8 cellular contexts compared by ENCODE assay signal in genomic region chr18:74596959-74597661, GRCh38. TPM values are rescaled to one million over a fixed set of nuclear protein-coding genes. Genes with fewer than 3 reads are reported as not detected.
A peak's percentile ranks its signal among the peaks of the same experiment; 100 is the strongest.
DNase-seq lines count a peak whose midpoint lies in the region; ATAC-seq lines count a peak whose summit lies in the region.

No MANE protein-coding gene starts in this region.

- intact Hi-C loops in left colon (cut with DNase I, micrococcal nuclease): no loop called here

- H3K27ac ChIP-seq in caudate nucleus (ENCODE audit: low read depth, low read length): peak overlapping the region; percentile 97

- ATAC-seq in HG02642 (IDR thresholded peaks at IDR 0.05; ENCODE audit: poor library complexity, unreplicated experiment) (peak; percentile 39), left colon (peak; percentile 55)

- DNase-seq in NCI-H1436 (lab: John Stamatoyannopoulos, UW) (peak; percentile 80), NCI-H1436 treated with DMSO at 0.1 percent for 48 hours (lab: John Stamatoyannopoulos, UW) (no peak), NCI-H1417 treated with DMSO at 0.1 percent for 48 hours (lab: John Stamatoyannopoulos, UW) (peak; percentile 97), caudate nucleus (lab: John Stamatoyannopoulos, UW) (peak in 55 of 61 donors; percentile 16 to 90 (median 75)), left colon (peak; percentile 71 to 84)
- DNase-seq in activated CD4-positive, CD25-positive, alpha-beta regulatory T cell (lab: John Stamatoyannopoulos, UW): peak; percentile 48 to 67 (median 54)
- peak; percentile 75 for DNase-seq in stimulated activated CD4-positive, alpha-beta T cell treated with anti-CD3 and anti-CD28 coated beads, Interleukin-2, amount 100 ng/mL, for 24 hours

RNA-seq across cellular contexts. Expression of gene ZNF407, which starts 0.6 kb away (rescaled TPM):
- total RNA-seq in left colon: 10 to 100 TPM; 13.0 to 13.9 TPM
